In the genomic region with DNA sequence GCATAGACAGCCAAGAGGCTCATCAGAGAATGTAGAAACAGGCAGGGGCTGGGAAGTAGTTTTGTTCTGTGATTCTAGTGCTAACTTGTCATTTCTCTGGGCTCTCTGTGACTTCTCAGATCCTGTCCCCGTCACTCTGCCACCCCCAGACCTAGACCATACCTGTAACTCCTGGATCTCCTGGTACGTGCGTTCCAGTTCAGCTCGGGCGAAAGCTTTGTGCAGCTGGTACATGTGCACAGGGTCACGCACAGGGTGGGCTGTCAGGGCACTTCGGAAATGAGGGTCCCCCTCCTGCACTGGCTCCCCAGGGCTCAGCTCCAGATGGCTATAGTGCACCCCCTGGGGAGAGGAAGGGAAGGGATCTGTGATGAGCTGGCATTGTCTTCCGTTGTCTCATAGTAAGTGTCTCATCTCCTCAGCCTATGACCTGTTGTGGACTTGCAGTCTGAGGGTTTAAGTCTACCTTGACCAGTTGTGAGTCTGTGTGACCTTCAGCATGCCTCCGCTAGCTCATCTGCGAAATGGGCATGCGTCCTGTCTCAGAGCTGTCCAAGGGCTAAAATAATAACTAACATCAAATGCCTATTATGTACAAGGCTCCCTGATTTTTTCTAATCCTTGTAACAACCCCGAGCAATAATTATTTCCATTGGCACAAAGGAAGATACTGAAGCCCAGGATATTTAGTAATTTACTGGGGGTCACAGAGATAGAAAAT, we compare ENCODE assay signal across 14 cellular contexts. TPM values are rescaled to one million over a fixed set of nuclear protein-coding genes. Genes with fewer than 3 reads are reported as not detected.
DNase-seq lines count a peak whose midpoint lies in the region; ATAC-seq and TF ChIP-seq lines count a peak whose summit lies in the region.
"Had no signal": no experiment of that assay in that cellular context is flagged by ENCODE, and none has a peak within 500 bp of the region (broad histone marks: within the 10 kb centered on the region; RNA-seq: fewer than 3 reads in every experiment).

No MANE protein-coding gene starts in this region.

- H3K9me2 ChIP-seq in Karpas-422 (replicated peaks; ENCODE audit: insufficient read depth, low read length) = no peaks in the 10 kb centered on the region

- H3K9ac ChIP-seq in Karpas-422 (ENCODE audit: low read length) (no peak overlapping the region), adipocyte (ENCODE audit: low read length) (peak overlapping the region; percentile 15), neural progenitor cell (no peak overlapping the region)

- no peak for ATAC-seq in HG03354 (IDR thresholded peaks at IDR 0.05; ENCODE audit: poor library complexity, severe bottlenecking, unreplicated experiment)
- ATAC-seq in HG03342 (IDR thresholded peaks at IDR 0.05; ENCODE audit: unreplicated experiment) = no peak
- no peak for ATAC-seq in GM18511 (IDR thresholded peaks at IDR 0.05; ENCODE audit: unreplicated experiment)

- peaks cover 22% of the 10 kb centered on the region for H3F3A ChIP-seq in neural progenitor cell (ENCODE audit: low read depth)

- peak overlapping the region; percentile 63 for H3K27ac Mint-ChIP-seq in activated CD4-positive, alpha-beta T cell treated with anti-CD3 and anti-CD28 coated beads, Interleukin-2, amount 10 ng/mL, durations not matched to agents 7 days and 5 days
- no peak overlapping the region for H3K27ac Mint-ChIP-seq in neural progenitor cell
- H3K27ac Mint-ChIP-seq: endodermal cell had no signal

- H3K4me2 ChIP-seq in Karpas-422 (ENCODE audit: low read depth, low read length, poor library complexity, severe bottlenecking) (peak overlapping the region; percentile 98), neural progenitor cell (no peak overlapping the region)

- H2AFZ ChIP-seq in Karpas-422 (ENCODE audit: low read length) (no peak overlapping the region), neural progenitor cell (replicated peaks) (no peak overlapping the region)

- CTCF ChIA-PET in activated CD4-positive, alpha-beta T cell treated with anti-CD3 and anti-CD28 coated beads, Interleukin-2, amount 10 ng/mL, durations not matched to agents 7 days and 5 days (lab: Charles Lee) = interaction anchor here (0.6 to 7.3 kb wide), 31 partner anchors 8 to 677 kb away, joined by 3 to 79 read pairs (median 4); partner anchors contain the start of genes GMPPA and STK11IP

- peaks cover 9% of the 10 kb centered on the region; the same call in 1 of the 2 replicates for H3K36me3 ChIP-seq in Karpas-422 (ENCODE audit: insufficient read depth, low read length)
- H3K36me3 ChIP-seq in adipocyte (ENCODE audit: control insufficient read depth, insufficient read depth, low read length, severe bottlenecking) = peaks cover 25% of the 10 kb centered on the region
- H3K36me3 ChIP-seq in neural progenitor cell = no peaks in the 10 kb centered on the region

- no peak for DNase-seq in activated CD4-positive, alpha-beta T cell treated with anti-CD3 and anti-CD28 coated beads, Interleukin-2, amount 10 ng/mL, durations not matched to agents 7 days and 5 days
- DNase-seq in activated CD4-positive, alpha-beta T cell treated with anti-CD3 and anti-CD28 coated beads, Interleukin-2, amount 50 U/mL, for 48 hours = no peak
- DNase-seq in Karpas-422 (no peak), adipocyte (ENCODE audit: low read depth) (no peak), neural progenitor cell (ENCODE audit: low spot score) (no peak)
- DNase-seq: midbrain had no signal

- H3K4me3 ChIP-seq in Karpas-422 (ENCODE audit: low read length) (no peak overlapping the region; the same call in 1 of the 2 replicates), adipocyte (ENCODE audit: low read length) (no peak overlapping the region), neural progenitor cell (no peak overlapping the region)
- H3K4me3 ChIP-seq: cardiac muscle cell had no signal

- H3K36me3 Mint-ChIP-seq in activated CD4-positive, alpha-beta T cell treated with anti-CD3 and anti-CD28 coated beads, Interleukin-2, amount 10 ng/mL, durations not matched to agents 7 days and 5 days (ENCODE audit: low read depth) = no peaks in the 10 kb centered on the region
- peaks cover 9% of the 10 kb centered on the region for H3K36me3 Mint-ChIP-seq in neural progenitor cell

- peak overlapping the region; percentile 84 for H3K4me3 Mint-ChIP-seq in activated CD4-positive, alpha-beta T cell treated with anti-CD3 and anti-CD28 coated beads, Interleukin-2, amount 10 ng/mL, durations not matched to agents 7 days and 5 days
- H3K4me3 Mint-ChIP-seq in neural progenitor cell = peak overlapping the region; percentile 63

- H3K4me1 Mint-ChIP-seq in activated CD4-positive, alpha-beta T cell treated with anti-CD3 and anti-CD28 coated beads, Interleukin-2, amount 10 ng/mL, durations not matched to agents 7 days and 5 days = peaks cover 24% of the 10 kb centered on the region
- H3K4me1 Mint-ChIP-seq in neural progenitor cell = peaks cover 44% of the 10 kb centered on the region

- no peaks in the 10 kb centered on the region for H3K27me3 ChIP-seq in Karpas-422 (ENCODE audit: low read length)
- no peaks in the 10 kb centered on the region for H3K27me3 ChIP-seq in adipocyte (replicated peaks; ENCODE audit: control insufficient read depth, insufficient read depth, low read length)
- H3K27me3 ChIP-seq in neural progenitor cell = peaks cover 30% of the 10 kb centered on the region
- H3K27me3 ChIP-seq: cardiac muscle cell, foreskin keratinocyte had no signal

- H3K9me3 Mint-ChIP-seq in activated CD4-positive, alpha-beta T cell treated with anti-CD3 and anti-CD28 coated beads, Interleukin-2, amount 10 ng/mL, durations not matched to agents 7 days and 5 days = no peaks in the 10 kb centered on the region
- no peaks in the 10 kb centered on the region for H3K9me3 Mint-ChIP-seq in neural progenitor cell
- H3K9me3 Mint-ChIP-seq: endodermal cell had no signal

- H3K9me3 ChIP-seq in Karpas-422 (ENCODE audit: low read length) (no peaks in the 10 kb centered on the region), adipocyte (ENCODE audit: control insufficient read depth, low read length) (no peaks in the 10 kb centered on the region), neural progenitor cell (ENCODE audit: low read depth) (no peaks in the 10 kb centered on the region)
- H3K9me3 ChIP-seq: prostate gland had no signal

- H3K79me2 ChIP-seq in Karpas-422 (ENCODE audit: low read length) (peaks cover 9% of the 10 kb centered on the region), neural progenitor cell (ENCODE audit: low read depth) (no peaks in the 10 kb centered on the region)

- peaks cover 23% of the 10 kb centered on the region for H3K4me1 ChIP-seq in Karpas-422 (ENCODE audit: low read length)
- peaks cover 30% of the 10 kb centered on the region for H3K4me1 ChIP-seq in adipocyte (ENCODE audit: control insufficient read depth, insufficient read depth, low read length)
- peaks cover 30% of the 10 kb centered on the region for H3K4me1 ChIP-seq in neural progenitor cell
- H3K4me1 ChIP-seq: foreskin keratinocyte had no signal

- H3K27ac ChIP-seq in Karpas-422 (ENCODE audit: low read length) = no peak overlapping the region
- no peak overlapping the region for H3K27ac ChIP-seq in neural progenitor cell
- H3K27ac ChIP-seq: cardiac muscle cell, foreskin keratinocyte had no signal

- peaks cover 10% of the 10 kb centered on the region for H4K20me1 ChIP-seq in Karpas-422 (ENCODE audit: insufficient read depth, low read depth, low read length)
- peaks cover 21% of the 10 kb centered on the region for H4K20me1 ChIP-seq in neural progenitor cell (ENCODE audit: low read depth)

- no peak for TF ChIP-seq CTCF in neural progenitor cell (IDR thresholded peaks at IDR 0.05)

- POLR2A ChIA-PET in activated CD4-positive, alpha-beta T cell treated with anti-CD3 and anti-CD28 coated beads, Interleukin-2, amount 10 ng/mL, durations not matched to agents 7 days and 5 days (lab: Charles Lee) = no interaction called here

- peaks cover 10% of the 10 kb centered on the region for H3K27me3 Mint-ChIP-seq in activated CD4-positive, alpha-beta T cell treated with anti-CD3 and anti-CD28 coated beads, Interleukin-2, amount 10 ng/mL, durations not matched to agents 7 days and 5 days
- peaks cover 13% of the 10 kb centered on the region for H3K27me3 Mint-ChIP-seq in neural progenitor cell (ENCODE audit: insufficient read depth, low read depth)

RNA-seq across cellular contexts. Expression of gene CHPF, which starts 2.7 kb away (rescaled TPM):
- total RNA-seq in activated CD4-positive, alpha-beta T cell treated with anti-CD3 and anti-CD28 coated beads, Interleukin-2, amount 10 ng/mL, durations not matched to agents 7 days and 5 days = 1 to 10 TPM; 6.4 to 7.8 TPM
- total RNA-seq in Karpas-422 (2014; rRNA removed; shearing (Covaris generic); ENCODE audit: low replicate concordance) = 25.5 and 44.5 TPM in 2 replicates
- total RNA-seq in neural progenitor cell (ENCODE audit: low replicate concordance) = 6.7 and 27.7 TPM in 2 replicates

RNA-seq across cellular contexts. Expression of gene TMEM198, which starts 2.9 kb away (rescaled TPM):
- under 1 TPM; 0.44 to 0.69 TPM for total RNA-seq in activated CD4-positive, alpha-beta T cell treated with anti-CD3 and anti-CD28 coated beads, Interleukin-2, amount 10 ng/mL, durations not matched to agents 7 days and 5 days
- total RNA-seq in Karpas-422 (2014; rRNA removed; shearing (Covaris generic); ENCODE audit: low replicate concordance) = 2.7 and 3.2 TPM in 2 replicates
- 0.79 and 2.3 TPM in 2 replicates for total RNA-seq in neural progenitor cell (ENCODE audit: low replicate concordance)

RNA-seq across cellular contexts. Expression of gene ASIC4, which starts 26.7 kb away (rescaled TPM):
- not detected for total RNA-seq in activated CD4-positive, alpha-beta T cell treated with anti-CD3 and anti-CD28 coated beads, Interleukin-2, amount 10 ng/mL, durations not matched to agents 7 days and 5 days
- 0.32 TPM in 1 of 2 replicates, not detected in the other for total RNA-seq in Karpas-422 (2014; rRNA removed; shearing (Covaris generic); ENCODE audit: low replicate concordance)
- total RNA-seq in neural progenitor cell (ENCODE audit: low replicate concordance) = 0.26 and 2.4 TPM in 2 replicates
- total RNA-seq: foreskin keratinocyte, subcutaneous adipose tissue had no signal

RNA-seq across cellular contexts. Expression of gene OBSL1, which starts 30.4 kb away (rescaled TPM):
- not detected for total RNA-seq in activated CD4-positive, alpha-beta T cell treated with anti-CD3 and anti-CD28 coated beads, Interleukin-2, amount 10 ng/mL, durations not matched to agents 7 days and 5 days
- total RNA-seq in Karpas-422 (2014; rRNA removed; shearing (Covaris generic); ENCODE audit: low replicate concordance) = not detected in 2 replicates
- total RNA-seq in neural progenitor cell (ENCODE audit: low replicate concordance) = 31.0 and 111 TPM in 2 replicates

RNA-seq across cellular contexts. Expression of gene INHA, which starts 31.2 kb away (rescaled TPM):
- total RNA-seq in activated CD4-positive, alpha-beta T cell treated with anti-CD3 and anti-CD28 coated beads, Interleukin-2, amount 10 ng/mL, durations not matched to agents 7 days and 5 days = not detected
- not detected in 2 replicates for total RNA-seq in Karpas-422 (2014; rRNA removed; shearing (Covaris generic); ENCODE audit: low replicate concordance)
- 0.31 TPM in 1 of 2 replicates, not detected in the other for total RNA-seq in neural progenitor cell (ENCODE audit: low replicate concordance)
